ENCODE assay signal across 1 cellular context in genomic region chr6:139627091-139627490, GRCh38.
TF ChIP-seq lines count a peak whose summit lies in the region.

No MANE protein-coding gene starts in this region.

TF ChIP-seq in GM23338, 12 proteins besides CTCF, POLR2A, EP300 and RAD21 (continued from another document):
- TF ChIP-seq ZNF462 (CRISPR knock-in tag; IDR thresholded peaks at IDR 0.05), result peak; percentile 99
- TF ChIP-seq EZH2phosphoT487 (IDR thresholded peaks at IDR 0.05; ENCODE audit: unreplicated experiment), result no peak
- TF ChIP-seq ZNF331 (CRISPR knock-in tag; IDR thresholded peaks at IDR 0.05; ENCODE audit: low read depth), result peak; percentile 37
- TF ChIP-seq STAT1 (IDR thresholded peaks at IDR 0.05; ENCODE audit: unreplicated experiment), result no peak
- no peak for TF ChIP-seq ETS1 (IDR thresholded peaks at IDR 0.05)
- no peak for TF ChIP-seq POLR2AphosphoS5 (IDR thresholded peaks at IDR 0.05; ENCODE audit: low read depth)
